In the genomic region with DNA sequence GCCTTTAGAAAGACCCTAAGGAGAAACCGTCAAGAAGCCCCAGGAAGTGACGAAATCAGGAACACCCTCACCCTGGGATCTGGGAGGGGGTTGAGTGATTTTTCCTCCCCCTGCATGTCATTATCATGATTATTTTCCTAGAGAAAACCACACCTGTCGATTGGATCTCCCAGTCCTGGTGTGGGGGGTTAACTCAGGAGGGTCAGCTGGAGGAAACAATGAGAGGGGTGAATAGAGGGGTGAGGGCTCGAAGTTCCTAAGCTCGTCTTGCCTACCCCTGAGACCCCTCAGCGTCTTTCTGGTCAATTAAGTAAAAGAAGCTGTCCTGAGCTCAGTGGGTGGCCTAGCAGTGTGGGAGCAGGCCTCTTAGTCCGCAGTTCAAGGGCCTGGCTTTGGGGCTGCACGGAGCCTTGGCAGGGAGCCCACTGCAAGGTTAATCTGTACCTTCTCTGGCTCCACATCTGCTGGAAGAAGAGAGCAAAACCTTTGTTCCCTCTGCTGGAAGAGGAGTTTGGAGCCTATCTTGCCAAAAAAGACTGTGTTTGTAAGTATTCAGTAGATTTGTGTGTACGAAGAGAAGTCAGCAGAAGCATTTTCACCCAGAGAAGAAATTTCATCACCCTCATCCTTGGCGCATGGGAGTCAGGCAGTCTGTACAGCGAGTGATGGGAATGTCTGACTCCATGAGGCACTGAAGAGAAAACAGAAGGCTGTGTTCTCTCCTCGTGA, we compare ENCODE assay signal across 15 cellular contexts. TPM values are rescaled to one million over a fixed set of nuclear protein-coding genes. Genes with fewer than 3 reads are reported as not detected.
DNase-seq lines count a peak whose midpoint lies in the region; ATAC-seq and TF ChIP-seq lines count a peak whose summit lies in the region.
"Had no signal": no experiment of that assay in that cellular context is flagged by ENCODE, and none has a peak within 500 bp of the region (broad histone marks: within the 10 kb centered on the region; RNA-seq: fewer than 3 reads in every experiment).

No MANE protein-coding gene starts in this region.

- no peak for TF ChIP-seq CTCF in cardiac fibroblast (IDR thresholded peaks at IDR 0.05; ENCODE audit: low read depth, low read length)
- no peak for TF ChIP-seq CTCF in stomach (IDR thresholded peaks at IDR 0.05)
- TF ChIP-seq CTCF in endothelial cell (IDR thresholded peaks at IDR 0.05; ENCODE audit: unreplicated experiment), result no peak

- no peak for TF ChIP-seq EP300 in stomach (IDR thresholded peaks at IDR 0.05)

- H3K36me3 Mint-ChIP-seq in endothelial cell (ENCODE audit: low read depth, unreplicated experiment), result peaks cover 11% of the 10 kb centered on the region

- peaks cover 0 to 16% (median 5%) of the 10 kb centered on the region in 4 donors for H3K9me3 ChIP-seq in stomach
- H3K9me3 ChIP-seq: prostate gland had no signal

- H3K9me3 Mint-ChIP-seq in endothelial cell (ENCODE audit: unreplicated experiment), result peaks cover 5% of the 10 kb centered on the region

- no peak overlapping the region for H3K4me3 ChIP-seq in cardiac fibroblast (replicated peaks in 1 of 2; ENCODE audit: low read depth in 2 of 2, low read length in 2 of 2)
- H3K4me3 ChIP-seq in stomach, result no peak overlapping the region
- H3K4me3 ChIP-seq: prostate gland had no signal

- WGBS in stomach, 5 donors, result 43 to 67% (median 54%) methylated on average over 12 of the region's 12 CpGs

- no peak for TF ChIP-seq POLR2A in stomach (IDR thresholded peaks at IDR 0.05)

- no peak overlapping the region for H3K4me3 Mint-ChIP-seq in endothelial cell (ENCODE audit: unreplicated experiment)
- H3K4me3 Mint-ChIP-seq: activated naive CD8-positive, alpha-beta T cell treated with anti-CD3 and anti-CD28 coated beads, Interleukin-2, amount 50 U/mL, for 24 hours; CD8-positive, alpha-beta memory T cell had no signal

- H3K27ac ChIP-seq in stomach, result peak overlapping the region in 1 of 5 donors; percentile 27
- H3K27ac ChIP-seq: prostate gland had no signal

- H3K4me1 Mint-ChIP-seq in endothelial cell (ENCODE audit: unreplicated experiment), result no peaks in the 10 kb centered on the region
- H3K4me1 Mint-ChIP-seq: activated naive CD8-positive, alpha-beta T cell treated with anti-CD3 and anti-CD28 coated beads, Interleukin-2, amount 50 U/mL, for 24 hours; CD8-positive, alpha-beta memory T cell had no signal

- no peak overlapping the region for H3K27ac Mint-ChIP-seq in endothelial cell (ENCODE audit: unreplicated experiment)
- H3K27ac Mint-ChIP-seq: activated naive CD8-positive, alpha-beta T cell treated with anti-CD3 and anti-CD28 coated beads, Interleukin-2, amount 50 U/mL, for 24 hours had no signal

- peaks cover 2% of the 10 kb centered on the region for H3K27me3 Mint-ChIP-seq in endothelial cell (ENCODE audit: unreplicated experiment)
- H3K27me3 Mint-ChIP-seq: activated naive CD8-positive, alpha-beta T cell treated with anti-CD3 and anti-CD28 coated beads, Interleukin-2, amount 50 U/mL, for 24 hours had no signal

- peaks cover 0 to 8% (median 0%) of the 10 kb centered on the region in 4 donors for H3K36me3 ChIP-seq in stomach
- H3K36me3 ChIP-seq: prostate gland had no signal

- ATAC-seq in left lobe of liver, result peak; percentile 89
- ATAC-seq: activated naive CD8-positive, alpha-beta T cell treated with anti-CD3 and anti-CD28 coated beads, Interleukin-2, amount 50 U/mL, for 24 hours had no signal

- intact Hi-C loops in stomach (cut with DNase I; ENCODE audit: low total_unique reads), result no loop called here

- peak; percentile 75 for DNase-seq in HuH-7.5 (ENCODE audit: low spot score)
- peak; percentile 36 to 77 for DNase-seq in cardiac fibroblast (ENCODE audit: low read depth in 2 of 2)
- peak; percentile 95 for DNase-seq in left lobe of liver (ENCODE audit: low spot score)
- DNase-seq in stomach, result peak; percentile 73
- DNase-seq in NCI-H2227 treated with DMSO at 0.1 percent for 48 hours (lab: John Stamatoyannopoulos, UW), result no peak
- DNase-seq in Kasumi-1 (lab: John Stamatoyannopoulos, UW), result no peak
- DNase-seq in effector CD4-positive, alpha-beta T cell, result no peak
- DNase-seq in endothelial cell (ENCODE audit: low spot score), result no peak
- DNase-seq: activated naive CD8-positive, alpha-beta T cell treated with anti-CD3 and anti-CD28 coated beads, Interleukin-2, amount 50 U/mL, for 24 hours; CD8-positive, alpha-beta memory T cell; glutamatergic neuron; MV-4-11; NCI-H524 treated with DMSO at 0.1 percent for 48 hours; SHP77 treated with DMSO at 0.1 percent for 48 hours had no signal

- H3K27me3 ChIP-seq in stomach, result no peaks in the 10 kb centered on the region

- H3K4me1 ChIP-seq in stomach, result peaks cover 0 to 10% (median 5%) of the 10 kb centered on the region in 4 donors
- H3K4me1 ChIP-seq: prostate gland had no signal

RNA-seq across cellular contexts. Expression of gene FTH1, which starts 34.2 kb away (rescaled TPM):
- total RNA-seq in left lobe of liver (938 TPM), stomach (1,000 to 10,000 TPM in 4 of 5 donors, 100 to 1,000 TPM in 1; 703 to 2,177 (median 1,757) TPM), endothelial cell (ENCODE audit: unreplicated experiment) (837 TPM)
- polyA plus RNA-seq in stomach, result 1,000 to 10,000 TPM; 4,996 to 8,523 (median 5,775) TPM

RNA-seq across cellular contexts. Expression of gene BEST1, which starts 51.5 kb away (rescaled TPM):
- total RNA-seq in left lobe of liver (0.63 TPM), stomach (10 to 100 TPM in 2 of 5 donors, 1 to 10 TPM in 2, not detected in 1; 1.2 to 27.4 (median 6.6) TPM), endothelial cell (ENCODE audit: unreplicated experiment) (0.08 TPM)
- polyA plus RNA-seq in stomach, result 1 to 10 TPM; 3.4 to 3.8 (median 3.7) TPM

Comparison
In these comparisons a context has a peak if more than half of its experiments do, and no peak if none do; other contexts are left out.
1. DNase-seq: peak in HuH-7.5 (single experiment), cardiac fibroblast (2 of 2), left lobe of liver (single experiment) and stomach (single experiment); none in NCI-H2227 treated with DMSO at 0.1 percent for 48 hours (single experiment), Kasumi-1 (0 of 2), effector CD4-positive, alpha-beta T cell (single experiment) and endothelial cell (single experiment).